In the genomic region with DNA sequence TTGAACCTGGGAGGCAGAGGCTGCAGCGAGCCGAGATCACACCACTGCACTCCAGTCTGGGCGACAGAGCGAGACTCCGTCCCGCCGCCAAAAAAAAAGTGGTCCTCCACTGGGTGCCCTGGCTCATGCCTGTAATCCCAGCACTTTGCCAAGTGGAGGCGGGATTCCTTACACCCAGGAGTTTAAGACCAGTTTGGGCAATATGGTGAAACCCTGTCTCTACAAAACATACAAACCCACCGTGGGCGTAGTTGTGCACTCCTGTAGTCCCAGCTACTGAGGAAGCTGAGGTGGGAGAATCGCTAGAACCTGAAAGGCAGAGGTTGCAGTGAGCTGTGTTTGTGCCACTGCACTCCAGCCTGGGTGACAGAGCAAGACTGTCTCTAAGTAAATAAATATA, we compare ENCODE assay signal across 4 cellular contexts. TPM values are rescaled to one million over a fixed set of nuclear protein-coding genes. Genes with fewer than 3 reads are reported as not detected.
"Had no signal": no experiment of that assay in that cellular context is flagged by ENCODE, and none has a peak within 500 bp of the region (broad histone marks: within the 10 kb centered on the region; RNA-seq: fewer than 3 reads in every experiment).

No MANE protein-coding gene starts in this region.

RNA-seq across cellular contexts. Expression of gene GJB1, which starts 58.3 kb away (rescaled TPM):
- total RNA-seq: LHCN-M2, M059J, MCF 10A, NCI-H460 had no signal
